In genomic region chr2:163556511-163556910, GRCh38 we compare ENCODE assay signal across 22 cellular contexts.
DNase-seq lines count a peak whose midpoint lies in the region; ATAC-seq, FAIRE-seq and TF ChIP-seq lines count a peak whose summit lies in the region.
"Had no signal": no experiment of that assay in that cellular context is flagged by ENCODE, and none has a peak within 500 bp of the region (broad histone marks: within the 10 kb centered on the region; RNA-seq: fewer than 3 reads in every experiment).

No MANE protein-coding gene starts in this region.

- H3K9me3 Mint-ChIP-seq in astrocyte (ENCODE audit: unreplicated experiment): no peaks in the 10 kb centered on the region
- H3K9me3 Mint-ChIP-seq in osteocyte (ENCODE audit: unreplicated experiment): peaks cover 8% of the 10 kb centered on the region
- no peaks in the 10 kb centered on the region for H3K9me3 Mint-ChIP-seq in activated naive CD8-positive, alpha-beta T cell treated with anti-CD3 and anti-CD28 coated beads, Interleukin-2, amount 50 U/mL, for 24 hours

- H3K27me3 ChIP-seq in BLaER1 (no peaks in the 10 kb centered on the region), astrocyte (ENCODE audit: insufficient read depth, low read length) (no peaks in the 10 kb centered on the region)
- H3K27me3 ChIP-seq: MG63, Peyer's patch had no signal

- H2AFZ ChIP-seq in astrocyte (ENCODE audit: low read depth, low read length): no peak overlapping the region

- H3K4me3 ChIP-seq in BLaER1: no peak overlapping the region
- no peak overlapping the region for H3K4me3 ChIP-seq in astrocyte (ENCODE audit: insufficient read depth, low read depth, low read length)
- H3K4me3 ChIP-seq: A549, MG63, Peyer's patch had no signal

- H4K20me1 ChIP-seq in BLaER1 (no peaks in the 10 kb centered on the region), astrocyte (ENCODE audit: insufficient read depth, low read length) (no peaks in the 10 kb centered on the region)

- no peaks in the 10 kb centered on the region for H3K36me3 Mint-ChIP-seq in astrocyte (ENCODE audit: low read depth, unreplicated experiment)
- H3K36me3 Mint-ChIP-seq in osteocyte (ENCODE audit: unreplicated experiment): no peaks in the 10 kb centered on the region
- no peaks in the 10 kb centered on the region for H3K36me3 Mint-ChIP-seq in activated naive CD8-positive, alpha-beta T cell treated with anti-CD3 and anti-CD28 coated beads, Interleukin-2, amount 50 U/mL, for 24 hours (ENCODE audit: low read depth)
- H3K36me3 Mint-ChIP-seq: CD8-positive, alpha-beta T cell had no signal

- peaks cover 12% of the 10 kb centered on the region for H3K9me3 ChIP-seq in BLaER1
- no peaks in the 10 kb centered on the region for H3K9me3 ChIP-seq in astrocyte (ENCODE audit: insufficient read depth, low read depth, low read length)
- H3K9me3 ChIP-seq: A549, MG63, Peyer's patch had no signal

- DNase-seq in astrocyte (ENCODE audit: low read depth) (peak; percentile 84), glomerular visceral epithelial cell (ENCODE audit: extremely low spot score) (peak; percentile 24), osteocyte (ENCODE audit: extremely low spot score, unreplicated experiment) (no peak), NCI-H1048 (lab: John Stamatoyannopoulos, UW) (no peak), amniotic stem cell (lab: John Stamatoyannopoulos, UW) (no peak)
- no peak for DNase-seq in stimulated activated CD8-positive, alpha-beta memory T cell treated with anti-CD3 and anti-CD28 coated beads, Interleukin-4, amount 100 ng/mL, for 48 hours
- DNase-seq in activated naive CD8-positive, alpha-beta T cell treated with anti-CD3 and anti-CD28 coated beads, Interleukin-2, amount 50 U/mL, for 24 hours: no peak
- DNase-seq: C1 segment of cervical spinal cord; CD8-positive, alpha-beta T cell; GDM1; MG63; NCI-H1436 treated with DMSO at 0.1 percent for 48 hours; NCI-H1930; NCI-H2227 treated with DMSO at 0.1 percent for 48 hours; NCI-H524; NCI-H774; Peyer's patch had no signal

- peak overlapping the region; percentile 50 for H3K4me2 ChIP-seq in BLaER1
- peak overlapping the region; percentile 3 for H3K4me2 ChIP-seq in astrocyte (ENCODE audit: low read length)
- H3K4me2 ChIP-seq: A549 had no signal

- no peak for TF ChIP-seq CTCF in astrocyte (IDR thresholded peaks at IDR 0.05; ENCODE audit: insufficient read depth, low read depth, low read length)
- no peak for TF ChIP-seq CTCF in osteocyte (IDR thresholded peaks at IDR 0.05)

- H3K4me1 Mint-ChIP-seq in astrocyte (ENCODE audit: low read depth, unreplicated experiment): peaks cover 38% of the 10 kb centered on the region
- H3K4me1 Mint-ChIP-seq in osteocyte (ENCODE audit: unreplicated experiment): peaks cover 68% of the 10 kb centered on the region
- no peaks in the 10 kb centered on the region for H3K4me1 Mint-ChIP-seq in activated naive CD8-positive, alpha-beta T cell treated with anti-CD3 and anti-CD28 coated beads, Interleukin-2, amount 50 U/mL, for 24 hours

- H3K27ac ChIP-seq in BLaER1: no peak overlapping the region
- H3K27ac ChIP-seq in astrocyte (ENCODE audit: low read depth, low read length): peak overlapping the region; percentile 35
- H3K27ac ChIP-seq: A549, Peyer's patch had no signal

- no peak overlapping the region for H3K9ac ChIP-seq in BLaER1
- no peak overlapping the region for H3K9ac ChIP-seq in astrocyte (ENCODE audit: low read length)

- H3K4me3 Mint-ChIP-seq in astrocyte (ENCODE audit: unreplicated experiment) (no peak overlapping the region), osteocyte (ENCODE audit: unreplicated experiment) (no peak overlapping the region)
- H3K4me3 Mint-ChIP-seq in activated naive CD8-positive, alpha-beta T cell treated with anti-CD3 and anti-CD28 coated beads, Interleukin-2, amount 50 U/mL, for 24 hours: no peak overlapping the region
- H3K4me3 Mint-ChIP-seq: CD8-positive, alpha-beta T cell had no signal

- H3K27me3 Mint-ChIP-seq in astrocyte (ENCODE audit: low read depth, unreplicated experiment) (no peaks in the 10 kb centered on the region), osteocyte (ENCODE audit: unreplicated experiment) (no peaks in the 10 kb centered on the region)
- no peaks in the 10 kb centered on the region for H3K27me3 Mint-ChIP-seq in activated naive CD8-positive, alpha-beta T cell treated with anti-CD3 and anti-CD28 coated beads, Interleukin-2, amount 50 U/mL, for 24 hours

- H3K27ac Mint-ChIP-seq in astrocyte (ENCODE audit: unreplicated experiment) (peak overlapping the region; percentile 83), osteocyte (ENCODE audit: unreplicated experiment) (peak overlapping the region; percentile 53)
- H3K27ac Mint-ChIP-seq in activated naive CD8-positive, alpha-beta T cell treated with anti-CD3 and anti-CD28 coated beads, Interleukin-2, amount 50 U/mL, for 24 hours: no peak overlapping the region
- H3K27ac Mint-ChIP-seq: CD8-positive, alpha-beta T cell had no signal

- H3K4me1 ChIP-seq in BLaER1: peaks cover 33% of the 10 kb centered on the region
- no peaks in the 10 kb centered on the region for H3K4me1 ChIP-seq in astrocyte (ENCODE audit: insufficient read depth, low read length)
- H3K4me1 ChIP-seq: A549, Peyer's patch had no signal

- H3K36me3 ChIP-seq in BLaER1 (no peaks in the 10 kb centered on the region), astrocyte (ENCODE audit: insufficient read depth, low read length) (no peaks in the 10 kb centered on the region)
- H3K36me3 ChIP-seq: MG63, Peyer's patch had no signal

- no peak for FAIRE-seq in astrocyte (lab: Jason Lieb, UNC)
- FAIRE-seq: A549, GM19239, H1 had no signal

- no peaks in the 10 kb centered on the region for H3K79me2 ChIP-seq in astrocyte (ENCODE audit: insufficient read depth, low read length)

- no peak for ATAC-seq in activated naive CD8-positive, alpha-beta T cell treated with anti-CD3 and anti-CD28 coated beads, Interleukin-2, amount 50 U/mL, for 24 hours
- ATAC-seq: A549; CD8-positive, alpha-beta T cell; HCT116 had no signal

Comparison
In these comparisons a context has a peak if more than half of its experiments do, and no peak if none do; other contexts are left out.
1. DNase-seq: peak in astrocyte (single experiment) and glomerular visceral epithelial cell (single experiment); none in osteocyte (single experiment), NCI-H1048 (single experiment), stimulated activated CD8-positive, alpha-beta memory T cell treated with anti-CD3 and anti-CD28 coated beads, Interleukin-4, amount 100 ng/mL, for 48 hours (single experiment), amniotic stem cell (single experiment) and activated naive CD8-positive, alpha-beta T cell treated with anti-CD3 and anti-CD28 coated beads, Interleukin-2, amount 50 U/mL, for 24 hours (single experiment).